1 cellular context compared by ENCODE assay signal in the genomic region with DNA sequence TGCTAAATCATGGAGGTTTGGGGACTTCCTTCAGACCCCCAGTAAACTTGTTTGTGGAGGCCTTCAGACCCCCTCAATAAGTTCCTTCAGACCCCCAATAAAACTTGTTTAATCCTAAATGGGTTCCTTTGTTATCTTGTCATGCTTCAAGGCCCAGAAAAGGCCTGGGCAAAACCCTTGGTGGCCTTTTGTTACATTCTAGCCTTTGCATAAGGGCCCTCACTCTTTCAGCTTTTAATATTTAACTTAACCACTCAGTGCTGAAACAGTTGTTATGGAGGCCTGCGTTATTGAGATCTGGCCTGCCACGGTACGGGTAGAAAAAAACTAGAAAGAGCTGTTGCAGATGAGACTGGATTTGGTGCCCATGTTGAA.
TF ChIP-seq lines count a peak whose summit lies in the region.

No MANE protein-coding gene starts in this region.

TF ChIP-seq in K562, 482 proteins besides CTCF, POLR2A, EP300 and RAD21:
- TF ChIP-seq HIVEP1 (CRISPR knock-in tag; IDR thresholded peaks at IDR 0.05) (no peak), STAT5A (IDR thresholded peaks at IDR 0.05; ENCODE audit: borderline replicate concordance, low read length) (no peak), SRSF7 (optimal IDR thresholded peaks at IDR 0.05; ENCODE audit: low read depth, low read length) (no peak), POLR2AphosphoS5 (IDR thresholded peaks at IDR 0.05; ENCODE audit: control insufficient read depth, insufficient read depth, low read depth, low read length) (0 out of 2 replicates have a peak, but pooled peaks have one; percentile 3), ZFX (CRISPR knock-in tag; IDR thresholded peaks at IDR 0.05) (0 out of 2 replicates have a peak, but pooled peaks have one; percentile 11), RBM17 (IDR thresholded peaks at IDR 0.05; ENCODE audit: borderline replicate concordance, low read depth, low read length) (no peak), ZNF175 (CRISPR knock-in tag; IDR thresholded peaks at IDR 0.05; ENCODE audit: low read depth) (no peak), PHB2 (IDR thresholded peaks at IDR 0.05; ENCODE audit: low read depth) (no peak), ZNF586 (CRISPR knock-in tag; conservative IDR thresholded peaks at IDR 0.05) (no peak), KDM5B (IDR thresholded peaks at IDR 0.05; ENCODE audit: insufficient replicate concordance, low read depth, low read length) (no peak)
- TF ChIP-seq, protein P1, sequence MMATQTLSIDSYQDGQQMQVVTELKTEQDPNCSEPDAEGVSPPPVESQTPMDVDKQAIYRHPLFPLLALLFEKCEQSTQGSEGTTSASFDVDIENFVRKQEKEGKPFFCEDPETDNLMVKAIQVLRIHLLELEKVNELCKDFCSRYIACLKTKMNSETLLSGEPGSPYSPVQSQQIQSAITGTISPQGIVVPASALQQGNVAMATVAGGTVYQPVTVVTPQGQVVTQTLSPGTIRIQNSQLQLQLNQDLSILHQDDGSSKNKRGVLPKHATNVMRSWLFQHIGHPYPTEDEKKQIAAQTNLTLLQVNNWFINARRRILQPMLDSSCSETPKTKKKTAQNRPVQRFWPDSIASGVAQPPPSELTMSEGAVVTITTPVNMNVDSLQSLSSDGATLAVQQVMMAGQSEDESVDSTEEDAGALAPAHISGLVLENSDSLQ (IDR thresholded peaks at IDR 0.05): no peak
- TF ChIP-seq, protein P2, sequence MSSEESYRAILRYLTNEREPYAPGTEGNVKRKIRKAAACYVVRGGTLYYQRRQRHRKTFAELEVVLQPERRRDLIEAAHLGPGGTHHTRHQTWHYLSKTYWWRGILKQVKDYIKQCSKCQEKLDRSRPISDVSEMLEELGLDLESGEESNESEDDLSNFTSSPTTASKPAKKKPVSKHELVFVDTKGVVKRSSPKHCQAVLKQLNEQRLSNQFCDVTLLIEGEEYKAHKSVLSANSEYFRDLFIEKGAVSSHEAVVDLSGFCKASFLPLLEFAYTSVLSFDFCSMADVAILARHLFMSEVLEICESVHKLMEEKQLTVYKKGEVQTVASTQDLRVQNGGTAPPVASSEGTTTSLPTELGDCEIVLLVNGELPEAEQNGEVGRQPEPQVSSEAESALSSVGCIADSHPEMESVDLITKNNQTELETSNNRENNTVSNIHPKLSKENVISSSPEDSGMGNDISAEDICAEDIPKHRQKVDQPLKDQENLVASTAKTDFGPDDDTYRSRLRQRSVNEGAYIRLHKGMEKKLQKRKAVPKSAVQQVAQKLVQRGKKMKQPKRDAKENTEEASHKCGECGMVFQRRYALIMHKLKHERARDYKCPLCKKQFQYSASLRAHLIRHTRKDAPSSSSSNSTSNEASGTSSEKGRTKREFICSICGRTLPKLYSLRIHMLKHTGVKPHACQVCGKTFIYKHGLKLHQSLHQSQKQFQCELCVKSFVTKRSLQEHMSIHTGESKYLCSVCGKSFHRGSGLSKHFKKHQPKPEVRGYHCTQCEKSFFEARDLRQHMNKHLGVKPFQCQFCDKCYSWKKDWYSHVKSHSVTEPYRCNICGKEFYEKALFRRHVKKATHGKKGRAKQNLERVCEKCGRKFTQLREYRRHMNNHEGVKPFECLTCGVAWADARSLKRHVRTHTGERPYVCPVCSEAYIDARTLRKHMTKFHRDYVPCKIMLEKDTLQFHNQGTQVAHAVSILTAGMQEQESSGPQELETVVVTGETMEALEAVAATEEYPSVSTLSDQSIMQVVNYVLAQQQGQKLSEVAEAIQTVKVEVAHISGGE (CRISPR knock-in tag; IDR thresholded peaks at IDR 0.05): no peak
- TF ChIP-seq, protein P3, sequence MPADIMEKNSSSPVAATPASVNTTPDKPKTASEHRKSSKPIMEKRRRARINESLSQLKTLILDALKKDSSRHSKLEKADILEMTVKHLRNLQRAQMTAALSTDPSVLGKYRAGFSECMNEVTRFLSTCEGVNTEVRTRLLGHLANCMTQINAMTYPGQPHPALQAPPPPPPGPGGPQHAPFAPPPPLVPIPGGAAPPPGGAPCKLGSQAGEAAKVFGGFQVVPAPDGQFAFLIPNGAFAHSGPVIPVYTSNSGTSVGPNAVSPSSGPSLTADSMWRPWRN (IDR thresholded peaks at IDR 0.05; ENCODE audit: low read depth): no peak
- TF ChIP-seq, protein P4, sequence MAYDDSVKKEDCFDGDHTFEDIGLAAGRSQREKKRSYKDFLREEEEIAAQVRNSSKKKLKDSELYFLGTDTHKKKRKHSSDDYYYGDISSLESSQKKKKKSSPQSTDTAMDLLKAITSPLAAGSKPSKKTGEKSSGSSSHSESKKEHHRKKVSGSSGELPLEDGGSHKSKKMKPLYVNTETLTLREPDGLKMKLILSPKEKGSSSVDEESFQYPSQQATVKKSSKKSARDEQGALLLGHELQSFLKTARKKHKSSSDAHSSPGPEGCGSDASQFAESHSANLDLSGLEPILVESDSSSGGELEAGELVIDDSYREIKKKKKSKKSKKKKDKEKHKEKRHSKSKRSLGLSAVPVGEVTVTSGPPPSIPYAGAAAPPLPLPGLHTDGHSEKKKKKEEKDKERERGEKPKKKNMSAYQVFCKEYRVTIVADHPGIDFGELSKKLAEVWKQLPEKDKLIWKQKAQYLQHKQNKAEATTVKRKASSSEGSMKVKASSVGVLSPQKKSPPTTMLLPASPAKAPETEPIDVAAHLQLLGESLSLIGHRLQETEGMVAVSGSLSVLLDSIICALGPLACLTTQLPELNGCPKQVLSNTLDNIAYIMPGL (CRISPR knock-in tag; IDR thresholded peaks at IDR 0.05): no peak
